Comparison of ENCODE assay signal across 8 cellular contexts in genomic region chrX:69615779-69616519, GRCh38. TPM values are rescaled to one million over a fixed set of nuclear protein-coding genes. Genes with fewer than 3 reads are reported as not detected.
DNase-seq lines count a peak whose midpoint lies in the region; ATAC-seq and TF ChIP-seq lines count a peak whose summit lies in the region.

TSS of gene EDA (plus strand) at chrX:69616113.

- no peaks in the 10 kb centered on the region for H3K27me3 ChIP-seq in Peyer's patch

- DNase-seq in Peyer's patch = peak; percentile 29 to 79 (median 77)
- peak; percentile 87 for DNase-seq in activated effector memory CD4-positive, alpha-beta T cell treated with anti-CD3 and anti-CD28 coated beads, Interleukin-2, amount 50 U/mL, for 16 hours
- peak; percentile 28 for DNase-seq in fibroblast of the aortic adventitia (ENCODE audit: low read depth)
- DNase-seq in naive B cell = peak; percentile 6
- peak; percentile 17 to 39 for DNase-seq in stimulated activated CD8-positive, alpha-beta memory T cell treated with anti-CD3 and anti-CD28 coated beads, Interleukin-7, amount 100 ng/mL, for 4 hours (ENCODE audit: low read depth in 2 of 2)
- no peak for DNase-seq in KG1 (lab: John Stamatoyannopoulos, UW)

- TF ChIP-seq CTCF in Peyer's patch (IDR thresholded peaks at IDR 0.05) = no peak
- no peak for TF ChIP-seq CTCF in fibroblast of the aortic adventitia (IDR thresholded peaks at IDR 0.05; ENCODE audit: insufficient read depth, low read length)

- no peaks in the 10 kb centered on the region for H3K4me1 ChIP-seq in Peyer's patch

- H3K4me3 ChIP-seq in Peyer's patch (peak within 1 kb of the TSS; percentile 25 to 60 (median 46)), fibroblast of the aortic adventitia (ENCODE audit: low read depth, low read length) (peak within 1 kb of the TSS; percentile 53)

- H3K27me3 Mint-ChIP-seq in naive B cell = peaks cover 5 to 36% (median 33%) of the 10 kb centered on the region in 3 donors

- H3K36me3 Mint-ChIP-seq in naive B cell = no peaks in the 10 kb centered on the region

- H3K27ac ChIP-seq in Peyer's patch = no peak within 1 kb of the TSS

- no peaks in the 10 kb centered on the region for H3K36me3 ChIP-seq in Peyer's patch

- peak; percentile 86 for ATAC-seq in GM18505 (IDR thresholded peaks at IDR 0.05; ENCODE audit: unreplicated experiment)
- peak; percentile 94 for ATAC-seq in HG03280 (IDR thresholded peaks at IDR 0.05; ENCODE audit: unreplicated experiment)
- peak; percentile 64 to 71 for ATAC-seq in naive B cell (ENCODE audit: low read depth in 2 of 2)

- peak within 1 kb of the TSS; percentile 35 to 77 (median 68) for H3K4me3 Mint-ChIP-seq in naive B cell

- TF ChIP-seq POLR2A in GM18505 (IDR thresholded peaks at IDR 0.05; ENCODE audit: borderline replicate concordance, extremely low read depth, insufficient read depth, insufficient read length) = no peak
- no peak for TF ChIP-seq POLR2A in Peyer's patch (IDR thresholded peaks at IDR 0.05)

- H3K9me3 ChIP-seq in Peyer's patch = no peaks in the 10 kb centered on the region

- H3K27ac Mint-ChIP-seq in naive B cell = peak within 1 kb of the TSS in 1 of 6 donors; percentile 56

- H3K4me1 Mint-ChIP-seq in naive B cell = peaks cover 0 to 4% (median 0%) of the 10 kb centered on the region in 3 donors

- peaks cover 0 to 3% (median 0%) of the 10 kb centered on the region in 7 donors for H3K9me3 Mint-ChIP-seq in naive B cell

RNA-seq across cellular contexts. Expression of gene EDA, which starts in this region (rescaled TPM):
- total RNA-seq in Peyer's patch (1 to 10 TPM in 2 of 4 donors, under 1 TPM in 1, not detected in 1; 0.18 to 1.3 (median 1.0) TPM), fibroblast of the aortic adventitia (ENCODE audit: low replicate concordance) (0.09 and 1.4 TPM in 2 replicates)
- polyA plus RNA-seq in naive B cell (ENCODE audit: low read depth in 6 of 6) = not detected

Comparison
In these comparisons a context has a peak if more than half of its experiments do, and no peak if none do; other contexts are left out.
1. Peak in DNase-seq and ATAC-seq in naive B cell; RNA of the gene not detected or under 1 TPM.